Comparison of ENCODE assay signal across 10 cellular contexts in the genomic region with DNA sequence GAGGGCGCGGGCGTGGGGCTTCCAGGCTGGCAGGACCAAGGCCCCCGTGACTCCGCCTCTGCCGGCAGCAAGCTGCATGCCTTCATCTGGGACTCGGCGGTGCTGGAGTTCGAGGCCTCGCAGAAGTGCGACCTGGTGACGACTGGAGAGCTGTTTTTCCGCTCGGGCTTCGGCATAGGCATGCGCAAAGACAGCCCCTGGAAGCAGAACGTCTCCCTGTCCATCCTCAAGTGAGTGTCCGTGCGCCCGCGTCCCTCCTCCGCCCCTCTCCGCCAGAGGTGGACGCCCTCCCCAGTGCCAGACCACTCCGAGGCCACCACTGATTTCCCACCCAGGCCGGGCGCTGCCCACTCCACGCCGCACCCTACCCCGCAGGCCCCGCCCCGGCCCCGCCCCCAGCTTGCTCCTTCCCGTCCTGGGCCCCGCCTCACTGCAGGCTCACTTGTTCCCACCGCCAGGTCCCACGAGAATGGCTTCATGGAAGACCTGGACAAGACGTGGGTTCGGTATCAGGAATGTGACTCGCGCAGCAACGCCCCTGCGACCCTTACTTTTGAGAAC. TPM values are rescaled to one million over a fixed set of nuclear protein-coding genes. Genes with fewer than 3 reads are reported as not detected.
DNase-seq lines count a peak whose midpoint lies in the region; ATAC-seq and TF ChIP-seq lines count a peak whose summit lies in the region.
"Had no signal": no experiment of that assay in that cellular context is flagged by ENCODE, and none has a peak within 500 bp of the region (broad histone marks: within the 10 kb centered on the region; RNA-seq: fewer than 3 reads in every experiment).

No MANE protein-coding gene starts in this region.

- H3K4me1 ChIP-seq in gastrocnemius medialis (peaks cover 0 to 17% of the 10 kb centered on the region in 2 donors), transverse colon (peaks cover 15 to 35% (median 30%) of the 10 kb centered on the region in 4 donors)

- H3K36me3 Mint-ChIP-seq in activated T-helper 17 cell treated with anti-CD3 and anti-CD28 coated beads, Interleukin-2, amount 50 U/mL, for 72 hours (ENCODE audit: low read depth) = no peaks in the 10 kb centered on the region
- H3K36me3 Mint-ChIP-seq: naive thymus-derived CD4-positive, alpha-beta T cell had no signal

- H3K27me3 ChIP-seq in gastrocnemius medialis (peaks cover 92 to 100% (median 100%) of the 10 kb centered on the region in 3 donors), transverse colon (peaks cover 100% of the 10 kb centered on the region)

- H3K27ac ChIP-seq in gastrocnemius medialis = no peak overlapping the region
- peak overlapping the region in 1 of 4 donors; percentile 48 for H3K27ac ChIP-seq in transverse colon

- no peak for TF ChIP-seq POLR2A in gastrocnemius medialis (IDR thresholded peaks at IDR 0.05)
- no peak for TF ChIP-seq POLR2A in transverse colon (IDR thresholded peaks at IDR 0.05)

- no peaks in the 10 kb centered on the region for H3K9me3 Mint-ChIP-seq in activated T-helper 17 cell treated with anti-CD3 and anti-CD28 coated beads, Interleukin-2, amount 50 U/mL, for 72 hours

- H3K9me3 ChIP-seq in gastrocnemius medialis (no peaks in the 10 kb centered on the region), transverse colon (no peaks in the 10 kb centered on the region)

- peak; percentile 41 for DNase-seq in ELR (ENCODE audit: low read depth)
- DNase-seq in hepatic stellate cell (ENCODE audit: low spot score) = peak; percentile 70
- DNase-seq in gastrocnemius medialis = no peak
- DNase-seq in effector CD4-positive, alpha-beta T cell = no peak
- no peak for DNase-seq in transverse colon
- no peak for DNase-seq in NOMO-1 (lab: John Stamatoyannopoulos, UW; ENCODE audit: unreplicated experiment in 2 of 2)
- DNase-seq: activated CD4-positive, alpha-beta T cell treated with anti-CD3 and anti-CD28 coated beads, Interleukin-2, amount 50 U/mL, for 48 hours; naive thymus-derived CD4-positive, alpha-beta T cell had no signal

- H3K4me3 ChIP-seq in gastrocnemius medialis = peak overlapping the region in 3 of 4 donors; percentile 23 to 34 (median 27)
- peak overlapping the region in 2 of 4 donors; percentile 7 to 19 for H3K4me3 ChIP-seq in transverse colon

- peaks cover 21% of the 10 kb centered on the region for H3K27me3 Mint-ChIP-seq in activated T-helper 17 cell treated with anti-CD3 and anti-CD28 coated beads, Interleukin-2, amount 50 U/mL, for 72 hours

- ATAC-seq in activated T-helper 17 cell treated with anti-CD3 and anti-CD28 coated beads, Interleukin-2, amount 50 U/mL, for 72 hours (replicated peaks) = no peak
- ATAC-seq in gastrocnemius medialis = no peak
- no peak for ATAC-seq in HG03139 (IDR thresholded peaks at IDR 0.05; ENCODE audit: unreplicated experiment)

- peaks cover 5% of the 10 kb centered on the region for H3K4me1 Mint-ChIP-seq in activated T-helper 17 cell treated with anti-CD3 and anti-CD28 coated beads, Interleukin-2, amount 50 U/mL, for 72 hours

- intact Hi-C loops in gastrocnemius medialis (cut with DNase I; ENCODE audit: low total_unique reads) (no loop called here), transverse colon (cut with DNase I; ENCODE audit: low total_unique reads) (no loop called here)

- H3K4me3 Mint-ChIP-seq in activated T-helper 17 cell treated with anti-CD3 and anti-CD28 coated beads, Interleukin-2, amount 50 U/mL, for 72 hours = peak overlapping the region; percentile 19

- H3K27ac Mint-ChIP-seq in activated T-helper 17 cell treated with anti-CD3 and anti-CD28 coated beads, Interleukin-2, amount 50 U/mL, for 72 hours = no peak overlapping the region

- in situ Hi-C loops in gastrocnemius medialis (cut with MboI; ENCODE audit: low sequenced_read_pairs in 4 of 4) = no loop called here
- in situ Hi-C loops in transverse colon (cut with MboI; ENCODE audit: low pct_ligation_motif_present in 1 of 4, low pct_unique_long_range_greater_than_20kb in 1 of 4, low sequenced_read_pairs in 3 of 4) = no loop called here

- H3K36me3 ChIP-seq in gastrocnemius medialis = no peaks in the 10 kb centered on the region
- no peaks in the 10 kb centered on the region for H3K36me3 ChIP-seq in transverse colon

- TF ChIP-seq EP300 in transverse colon (IDR thresholded peaks at IDR 0.05; ENCODE audit: low read depth) = no peak

- no peak for TF ChIP-seq CTCF in gastrocnemius medialis (IDR thresholded peaks at IDR 0.05 in 4 of 5, conservative IDR thresholded peaks at IDR 0.05 in 1 of 5)
- no peak for TF ChIP-seq CTCF in transverse colon (IDR thresholded peaks at IDR 0.05)

- 37% methylated on average over 25 of the region's 43 CpGs; no CpG with 5 or more reads in 1 of the 2 donors for WGBS in transverse colon (ENCODE audit: low coverage in 1 of 2), 2 donors

RNA-seq across cellular contexts. Expression of a gene that starts 6.7 kb away (rescaled TPM):
- not detected for total RNA-seq in activated T-helper 17 cell treated with anti-CD3 and anti-CD28 coated beads, Interleukin-2, amount 50 U/mL, for 72 hours
- total RNA-seq in gastrocnemius medialis = not detected
- total RNA-seq in transverse colon = 100 to 1,000 TPM in 1 of 4 donors, 10 to 100 TPM in 3; 31.8 to 437 (median 64.8) TPM

RNA-seq across cellular contexts. Expression of a gene that starts 8.7 kb away (rescaled TPM):
- not detected for total RNA-seq in activated T-helper 17 cell treated with anti-CD3 and anti-CD28 coated beads, Interleukin-2, amount 50 U/mL, for 72 hours
- total RNA-seq in gastrocnemius medialis (not detected), transverse colon (not detected)
- total RNA-seq: naive thymus-derived CD4-positive, alpha-beta T cell had no signal

RNA-seq across cellular contexts. Expression of a gene that starts 24.2 kb away (rescaled TPM):
- total RNA-seq in activated T-helper 17 cell treated with anti-CD3 and anti-CD28 coated beads, Interleukin-2, amount 50 U/mL, for 72 hours = 1 to 10 TPM in 1 of 2 donors, under 1 TPM in 1; 0.06 to 1.2 TPM
- not detected for total RNA-seq in gastrocnemius medialis
- under 1 TPM in 1 of 4 donors, not detected in 3; 0.14 TPM for total RNA-seq in transverse colon
- total RNA-seq: naive thymus-derived CD4-positive, alpha-beta T cell had no signal

RNA-seq across cellular contexts. Expression of a gene that starts 25.2 kb away (rescaled TPM):
- total RNA-seq in activated T-helper 17 cell treated with anti-CD3 and anti-CD28 coated beads, Interleukin-2, amount 50 U/mL, for 72 hours = 10 to 100 TPM; 50.6 to 53.1 TPM
- 10 to 100 TPM; 10.2 to 12.4 (median 10.8) TPM for total RNA-seq in gastrocnemius medialis
- total RNA-seq in transverse colon = 100 to 1,000 TPM in 2 of 4 donors, 10 to 100 TPM in 2; 37.0 to 176 (median 70.3) TPM

RNA-seq across cellular contexts. Expression of a gene that starts 25.3 kb away (rescaled TPM):
- total RNA-seq in activated T-helper 17 cell treated with anti-CD3 and anti-CD28 coated beads, Interleukin-2, amount 50 U/mL, for 72 hours = 10 to 100 TPM; 43.7 to 84.7 TPM
- total RNA-seq in gastrocnemius medialis (100 to 1,000 TPM in 2 of 4 donors, 10 to 100 TPM in 2; 73.3 to 164 (median 94.4) TPM), transverse colon (100 to 1,000 TPM in 2 of 4 donors, 10 to 100 TPM in 2; 93.5 to 104 (median 99.8) TPM)

Comparison
In these comparisons a context has a peak if more than half of its experiments do, and no peak if none do; other contexts are left out.
1. DNase-seq: peak in ELR (single experiment) and hepatic stellate cell (single experiment); none in gastrocnemius medialis (0 of 2), effector CD4-positive, alpha-beta T cell (single experiment), transverse colon (single experiment) and NOMO-1 (0 of 2).
2. RNA of a gene that starts 6.7 kb away (total RNA-seq): 31.8 to 437 TPM in transverse colon; not detected in activated T-helper 17 cell treated with anti-CD3 and anti-CD28 coated beads, Interleukin-2, amount 50 U/mL, for 72 hours and not detected in gastrocnemius medialis; every median in the first group is over 10 times any median in the second.